In the genomic region with DNA sequence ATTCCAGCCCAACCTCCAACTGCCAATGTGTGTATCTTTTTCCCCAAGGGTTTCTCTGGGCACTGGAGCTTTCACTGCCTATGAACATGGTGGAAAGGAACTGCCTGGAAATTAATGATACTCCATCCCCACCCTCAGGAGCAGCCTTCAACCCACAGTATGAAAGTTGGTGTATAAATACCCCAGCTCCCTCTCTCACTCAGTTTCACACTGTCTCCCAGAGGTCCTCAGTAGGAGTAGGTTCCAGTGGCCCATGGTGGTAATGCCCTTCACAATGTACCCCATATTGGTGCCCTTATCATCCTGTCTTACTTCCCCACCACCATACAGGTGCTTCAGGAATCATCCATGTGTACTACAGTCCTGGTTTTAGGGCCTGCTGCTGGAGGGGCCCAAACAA, we compare ENCODE assay signal across 27 cellular contexts.
"Had no signal": no experiment of that assay in that cellular context is flagged by ENCODE, and none has a peak within 500 bp of the region (broad histone marks: within the 10 kb centered on the region; RNA-seq: fewer than 3 reads in every experiment).

No MANE protein-coding gene starts in this region.

- DNase-seq: naive thymus-derived CD4-positive, alpha-beta T cell; occipital lobe; ovary; posterior cingulate gyrus; psoas muscle; right cardiac atrium; right lobe of liver; sigmoid colon; small intestine; stimulated activated CD4-positive, alpha-beta T cell treated with anti-CD3 and anti-CD28 coated beads, Interleukin-15, amount 100 ng/mL, for 24 hours; stimulated activated CD4-positive, alpha-beta T cell treated with anti-CD3 and anti-CD28 coated beads, Interleukin-2, amount 100 ng/mL, for 24 hours; stimulated activated CD4-positive, alpha-beta T cell treated with anti-CD3 and anti-CD28 coated beads, Interleukin-2, amount 100 ng/mL, for 48 hours; stimulated activated CD4-positive, alpha-beta T cell treated with anti-CD3 and anti-CD28 coated beads, Interleukin-4, amount 100 ng/mL, for 24 hours; stimulated activated naive CD4-positive, alpha-beta T cell; stimulated activated naive CD8-positive, alpha-beta T cell treated with anti-CD3 and anti-CD28 coated beads, Interleukin-15, Interleukin-2, amounts not matched to agents 100 U/mL and 50 U/mL, for 24 hours; stomach; thyroid gland; trophoblast cell; upper lobe of left lung had no signal

- H3K4me1 ChIP-seq: neural progenitor cell, parathyroid adenoma, psoas muscle, tibial nerve, upper lobe of left lung, vagina had no signal

- H3K9me3 Mint-ChIP-seq: neural progenitor cell had no signal

- H3K27me3 Mint-ChIP-seq: stimulated activated memory B cell treated with anti-CD40 and anti-IgM and Interleukin-4, amounts not matched to agents 10 μg/mL and 1 μg/mL and 100 μg/mL, for 72 hours had no signal

- H3K27ac Mint-ChIP-seq: naive thymus-derived CD4-positive, alpha-beta T cell; nephron; neural progenitor cell; progenitor cell of endocrine pancreas; stimulated activated memory B cell treated with anti-CD40 and anti-IgM and Interleukin-4, amounts not matched to agents 10 μg/mL and 1 μg/mL and 100 μg/mL, for 72 hours had no signal

- ATAC-seq: naive thymus-derived CD4-positive, alpha-beta T cell; psoas muscle; right cardiac atrium; right lobe of liver; stimulated activated memory B cell treated with anti-CD40 and anti-IgM and Interleukin-4, amounts not matched to agents 10 μg/mL and 1 μg/mL and 100 μg/mL, for 72 hours; stimulated activated naive CD8-positive, alpha-beta T cell treated with anti-CD3 and anti-CD28 coated beads, Interleukin-15, Interleukin-2, amounts not matched to agents 100 U/mL and 50 U/mL, for 24 hours had no signal

- H3K27me3 ChIP-seq: neural progenitor cell, ovary, right lobe of liver, sigmoid colon, stomach, thyroid gland, tibial nerve, upper lobe of left lung, vagina had no signal

- H2AFZ ChIP-seq: neural progenitor cell, parathyroid adenoma had no signal

- H3K4me1 Mint-ChIP-seq: naive thymus-derived CD4-positive, alpha-beta T cell; neural progenitor cell; stimulated activated memory B cell treated with anti-CD40 and anti-IgM and Interleukin-4, amounts not matched to agents 10 μg/mL and 1 μg/mL and 100 μg/mL, for 72 hours had no signal

- H3K4me3 ChIP-seq: neural progenitor cell, ovary, psoas muscle, right lobe of liver, sigmoid colon, stomach, thoracic aorta, thyroid gland, tibial nerve, upper lobe of left lung, vagina had no signal

- H3K4me3 Mint-ChIP-seq: naive thymus-derived CD4-positive, alpha-beta T cell; nephron; neural progenitor cell; stimulated activated memory B cell treated with anti-CD40 and anti-IgM and Interleukin-4, amounts not matched to agents 10 μg/mL and 1 μg/mL and 100 μg/mL, for 72 hours had no signal

- H3K9me3 ChIP-seq: psoas muscle, right lobe of liver, sigmoid colon, thoracic aorta, thyroid gland, upper lobe of left lung, vagina had no signal

- H3K4me2 ChIP-seq: neural progenitor cell had no signal

- H3K27ac ChIP-seq: neural progenitor cell, ovary, parathyroid adenoma, psoas muscle, right lobe of liver, sigmoid colon, stomach, thoracic aorta, thyroid gland, tibial nerve, upper lobe of left lung, vagina had no signal

- H3K36me3 Mint-ChIP-seq: neural progenitor cell; stimulated activated memory B cell treated with anti-CD40 and anti-IgM and Interleukin-4, amounts not matched to agents 10 μg/mL and 1 μg/mL and 100 μg/mL, for 72 hours had no signal

- H3K9ac ChIP-seq: neural progenitor cell, parathyroid adenoma had no signal

- H3K36me3 ChIP-seq: neural progenitor cell, ovary, right lobe of liver, sigmoid colon, stomach, thoracic aorta, thyroid gland, tibial nerve, upper lobe of left lung, vagina had no signal
